ENCODE assay signal across 28 cellular contexts in genomic region chr4:125624951-125625350, GRCh38.
"Had no signal": no experiment of that assay in that cellular context is flagged by ENCODE, and none has a peak within 500 bp of the region (broad histone marks: within the 10 kb centered on the region; RNA-seq: fewer than 3 reads in every experiment).

No MANE protein-coding gene starts in this region.

- H3K4me1 ChIP-seq: pancreas, prostate gland, right atrium auricular region, right lobe of liver, sigmoid colon, stomach, tibial nerve, upper lobe of right lung, uterus had no signal

- H3K4me3 ChIP-seq: pancreas, prostate gland, right atrium auricular region, right lobe of liver, sigmoid colon, stomach, thoracic aorta, thyroid gland, tibial nerve, upper lobe of right lung, uterus had no signal

- H3K27ac Mint-ChIP-seq: naive thymus-derived CD8-positive, alpha-beta T cell; natural killer cell treated with Interleukin-12 subunit alpha and Interleukin-12 subunit beta and Interleukin-15 and Interleukin-18, amount 100 ng/mL, for 72 hours; nephron progenitor cell; stimulated activated effector memory CD8-positive, alpha-beta T cell treated with anti-CD3 and anti-CD28 coated beads, Interleukin-12 subunit alpha, Interleukin-12 subunit beta, amount 100 ng/mL, for 72 hours; stimulated activated naive B cell treated with anti-CD40 and anti-IgM and Interleukin-4, amounts not matched to agents 10 μg/mL and 1 μg/mL and 100 μg/mL, for 72 hours; stimulated activated naive CD8-positive, alpha-beta T cell treated with anti-CD3 and anti-CD28 coated beads, Interleukin-15, Interleukin-2, amounts not matched to agents 100 ng/mL and 50 ng/mL, for 24 hours; type B pancreatic cell had no signal

- H3K27me3 Mint-ChIP-seq: naive thymus-derived CD8-positive, alpha-beta T cell; natural killer cell treated with Interleukin-12 subunit alpha and Interleukin-12 subunit beta and Interleukin-15 and Interleukin-18, amount 100 ng/mL, for 72 hours; stimulated activated naive B cell treated with anti-CD40 and anti-IgM and Interleukin-4, amounts not matched to agents 10 μg/mL and 1 μg/mL and 100 μg/mL, for 72 hours; stimulated activated naive CD8-positive, alpha-beta T cell treated with anti-CD3 and anti-CD28 coated beads, Interleukin-15, Interleukin-2, amounts not matched to agents 100 ng/mL and 50 ng/mL, for 24 hours; type B pancreatic cell had no signal

- DNase-seq: naive thymus-derived CD8-positive, alpha-beta T cell; nephron progenitor cell; nucleus accumbens; retina; right lobe of liver; sigmoid colon; small intestine; stimulated activated CD4-positive, alpha-beta T cell treated with anti-CD3 and anti-CD28 coated beads, Interleukin-15, amount 100 ng/mL, for 24 hours; stimulated activated CD4-positive, alpha-beta T cell treated with anti-CD3 and anti-CD28 coated beads, Interleukin-2, amount 100 ng/mL, for 24 hours; stimulated activated CD4-positive, alpha-beta T cell treated with anti-CD3 and anti-CD28 coated beads, Interleukin-2, amount 100 ng/mL, for 48 hours; stimulated activated CD4-positive, alpha-beta T cell treated with anti-CD3 and anti-CD28 coated beads, Interleukin-4, amount 100 ng/mL, for 24 hours; stimulated activated naive B cell treated with anti-CD40 and anti-IgM and Interleukin-4, amounts not matched to agents 10 μg/mL and 1 μg/mL and 100 μg/mL, for 72 hours; stimulated activated naive CD4-positive, alpha-beta T cell treated with Interleukin-2 at 50 U/mL for 16 hours; stomach; thyroid gland; upper lobe of right lung; uterus had no signal

- H3K9me3 Mint-ChIP-seq: natural killer cell treated with Interleukin-12 subunit alpha and Interleukin-12 subunit beta and Interleukin-15 and Interleukin-18, amount 100 ng/mL, for 72 hours; nephron progenitor cell; neural crest cell; type B pancreatic cell had no signal

- H3K36me3 Mint-ChIP-seq: naive thymus-derived CD8-positive, alpha-beta T cell; natural killer cell treated with Interleukin-12 subunit alpha and Interleukin-12 subunit beta and Interleukin-15 and Interleukin-18, amount 100 ng/mL, for 72 hours; stimulated activated effector memory CD8-positive, alpha-beta T cell treated with anti-CD3 and anti-CD28 coated beads, Interleukin-12 subunit alpha, Interleukin-12 subunit beta, amount 100 ng/mL, for 72 hours; stimulated activated naive B cell treated with anti-CD40 and anti-IgM and Interleukin-4, amounts not matched to agents 10 μg/mL and 1 μg/mL and 100 μg/mL, for 72 hours; type B pancreatic cell had no signal

- H3K4me1 Mint-ChIP-seq: naive thymus-derived CD8-positive, alpha-beta T cell; nephron progenitor cell; neural crest cell; stimulated activated effector memory CD8-positive, alpha-beta T cell treated with anti-CD3 and anti-CD28 coated beads, Interleukin-12 subunit alpha, Interleukin-12 subunit beta, amount 100 ng/mL, for 72 hours; stimulated activated naive B cell treated with anti-CD40 and anti-IgM and Interleukin-4, amounts not matched to agents 10 μg/mL and 1 μg/mL and 100 μg/mL, for 72 hours had no signal

- H3K4me3 Mint-ChIP-seq: naive thymus-derived CD8-positive, alpha-beta T cell; natural killer cell treated with Interleukin-12 subunit alpha and Interleukin-12 subunit beta and Interleukin-15 and Interleukin-18, amount 100 ng/mL, for 72 hours; nephron progenitor cell; neural crest cell; stimulated activated effector memory CD8-positive, alpha-beta T cell treated with anti-CD3 and anti-CD28 coated beads, Interleukin-12 subunit alpha, Interleukin-12 subunit beta, amount 100 ng/mL, for 72 hours; stimulated activated naive B cell treated with anti-CD40 and anti-IgM and Interleukin-4, amounts not matched to agents 10 μg/mL and 1 μg/mL and 100 μg/mL, for 72 hours; stimulated activated naive CD8-positive, alpha-beta T cell treated with anti-CD3 and anti-CD28 coated beads, Interleukin-15, Interleukin-2, amounts not matched to agents 100 ng/mL and 50 ng/mL, for 24 hours; type B pancreatic cell had no signal

- H3K27ac ChIP-seq: neutrophil, pancreas, prostate gland, right atrium auricular region, right lobe of liver, sigmoid colon, stomach, thoracic aorta, thyroid gland, tibial nerve, upper lobe of right lung, uterus had no signal

- H3K9me3 ChIP-seq: neutrophil, pancreas, prostate gland, right atrium auricular region, right lobe of liver, sigmoid colon, stomach, thoracic aorta, thyroid gland, tibial nerve, upper lobe of right lung, uterus had no signal

- H3K36me3 ChIP-seq: neutrophil, pancreas, prostate gland, right atrium auricular region, right lobe of liver, sigmoid colon, stomach, thoracic aorta, thyroid gland, tibial nerve, upper lobe of right lung, uterus had no signal

- H3K27me3 ChIP-seq: neutrophil, pancreas, right atrium auricular region, right lobe of liver, sigmoid colon, stomach, thyroid gland, tibial nerve, upper lobe of right lung, uterus had no signal
